Comparison of ENCODE assay signal across 1 cellular context in genomic region chr19:5313307-5313706, GRCh38.
TF ChIP-seq lines count a peak whose summit lies in the region.

No MANE protein-coding gene starts in this region.

TF ChIP-seq in K562, 482 proteins besides CTCF, POLR2A, EP300 and RAD21:
- TF ChIP-seq SREBF2 (CRISPR knock-in tag; IDR thresholded peaks at IDR 0.05) (no peak), NFIC (IDR thresholded peaks at IDR 0.05) (peak; percentile 81), ESRRA (IDR thresholded peaks at IDR 0.05; ENCODE audit: borderline replicate concordance, low read depth) (0 out of 2 replicates have a peak, but pooled peaks have one; percentile 15)
